1 cellular context compared by ENCODE assay signal in the genomic region with DNA sequence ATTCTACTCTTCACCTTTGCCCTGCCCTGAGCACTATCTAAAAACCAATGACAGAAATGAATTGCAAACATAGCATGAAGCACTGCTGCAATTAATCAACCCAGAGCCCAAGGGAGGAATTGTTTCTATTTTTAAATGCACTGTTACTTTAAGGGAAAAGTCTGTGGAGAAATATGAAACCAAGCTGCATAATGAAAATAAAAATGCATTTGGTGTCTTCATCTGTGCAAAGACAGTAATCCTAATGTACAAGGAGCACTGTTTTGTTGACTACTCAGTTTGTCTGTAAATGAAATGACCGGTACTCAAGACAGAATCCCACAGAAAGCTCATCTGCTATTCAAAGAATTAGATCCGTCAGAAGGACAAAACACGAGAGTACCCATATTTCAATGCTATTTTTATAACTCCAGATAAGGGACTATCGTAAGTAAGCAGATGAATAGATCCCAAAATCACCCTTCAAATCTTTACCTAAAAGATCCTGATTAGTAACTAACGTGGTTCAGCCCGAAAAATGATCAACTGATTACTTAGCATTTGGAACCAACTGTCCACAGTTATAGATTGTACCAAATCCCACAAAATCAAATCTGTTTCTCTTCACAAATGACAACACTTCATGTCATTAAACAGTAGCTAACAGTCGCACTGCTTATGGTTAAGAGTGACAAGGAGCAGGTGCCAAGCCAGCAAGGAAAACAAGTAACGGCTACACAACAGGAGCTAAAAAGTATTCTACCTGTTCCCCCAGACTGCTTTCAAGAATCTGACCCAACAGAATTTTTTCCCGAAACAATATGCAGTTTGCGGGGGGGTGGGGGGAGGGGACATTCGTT.
TF ChIP-seq lines count a peak whose summit lies in the region.

No MANE protein-coding gene starts in this region.

TF ChIP-seq in WTC11, 78 proteins besides CTCF, POLR2A, EP300 and RAD21 (continued from another document):
- TF ChIP-seq, protein P1, sequence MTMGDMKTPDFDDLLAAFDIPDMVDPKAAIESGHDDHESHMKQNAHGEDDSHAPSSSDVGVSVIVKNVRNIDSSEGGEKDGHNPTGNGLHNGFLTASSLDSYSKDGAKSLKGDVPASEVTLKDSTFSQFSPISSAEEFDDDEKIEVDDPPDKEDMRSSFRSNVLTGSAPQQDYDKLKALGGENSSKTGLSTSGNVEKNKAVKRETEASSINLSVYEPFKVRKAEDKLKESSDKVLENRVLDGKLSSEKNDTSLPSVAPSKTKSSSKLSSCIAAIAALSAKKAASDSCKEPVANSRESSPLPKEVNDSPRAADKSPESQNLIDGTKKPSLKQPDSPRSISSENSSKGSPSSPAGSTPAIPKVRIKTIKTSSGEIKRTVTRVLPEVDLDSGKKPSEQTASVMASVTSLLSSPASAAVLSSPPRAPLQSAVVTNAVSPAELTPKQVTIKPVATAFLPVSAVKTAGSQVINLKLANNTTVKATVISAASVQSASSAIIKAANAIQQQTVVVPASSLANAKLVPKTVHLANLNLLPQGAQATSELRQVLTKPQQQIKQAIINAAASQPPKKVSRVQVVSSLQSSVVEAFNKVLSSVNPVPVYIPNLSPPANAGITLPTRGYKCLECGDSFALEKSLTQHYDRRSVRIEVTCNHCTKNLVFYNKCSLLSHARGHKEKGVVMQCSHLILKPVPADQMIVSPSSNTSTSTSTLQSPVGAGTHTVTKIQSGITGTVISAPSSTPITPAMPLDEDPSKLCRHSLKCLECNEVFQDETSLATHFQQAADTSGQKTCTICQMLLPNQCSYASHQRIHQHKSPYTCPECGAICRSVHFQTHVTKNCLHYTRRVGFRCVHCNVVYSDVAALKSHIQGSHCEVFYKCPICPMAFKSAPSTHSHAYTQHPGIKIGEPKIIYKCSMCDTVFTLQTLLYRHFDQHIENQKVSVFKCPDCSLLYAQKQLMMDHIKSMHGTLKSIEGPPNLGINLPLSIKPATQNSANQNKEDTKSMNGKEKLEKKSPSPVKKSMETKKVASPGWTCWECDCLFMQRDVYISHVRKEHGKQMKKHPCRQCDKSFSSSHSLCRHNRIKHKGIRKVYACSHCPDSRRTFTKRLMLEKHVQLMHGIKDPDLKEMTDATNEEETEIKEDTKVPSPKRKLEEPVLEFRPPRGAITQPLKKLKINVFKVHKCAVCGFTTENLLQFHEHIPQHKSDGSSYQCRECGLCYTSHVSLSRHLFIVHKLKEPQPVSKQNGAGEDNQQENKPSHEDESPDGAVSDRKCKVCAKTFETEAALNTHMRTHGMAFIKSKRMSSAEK (CRISPR knock-in tag; IDR thresholded peaks at IDR 0.05; ENCODE audit: borderline replicate concordance), result no peak
- TF ChIP-seq, protein P2, sequence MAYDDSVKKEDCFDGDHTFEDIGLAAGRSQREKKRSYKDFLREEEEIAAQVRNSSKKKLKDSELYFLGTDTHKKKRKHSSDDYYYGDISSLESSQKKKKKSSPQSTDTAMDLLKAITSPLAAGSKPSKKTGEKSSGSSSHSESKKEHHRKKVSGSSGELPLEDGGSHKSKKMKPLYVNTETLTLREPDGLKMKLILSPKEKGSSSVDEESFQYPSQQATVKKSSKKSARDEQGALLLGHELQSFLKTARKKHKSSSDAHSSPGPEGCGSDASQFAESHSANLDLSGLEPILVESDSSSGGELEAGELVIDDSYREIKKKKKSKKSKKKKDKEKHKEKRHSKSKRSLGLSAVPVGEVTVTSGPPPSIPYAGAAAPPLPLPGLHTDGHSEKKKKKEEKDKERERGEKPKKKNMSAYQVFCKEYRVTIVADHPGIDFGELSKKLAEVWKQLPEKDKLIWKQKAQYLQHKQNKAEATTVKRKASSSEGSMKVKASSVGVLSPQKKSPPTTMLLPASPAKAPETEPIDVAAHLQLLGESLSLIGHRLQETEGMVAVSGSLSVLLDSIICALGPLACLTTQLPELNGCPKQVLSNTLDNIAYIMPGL (CRISPR knock-in tag; IDR thresholded peaks at IDR 0.05), result no peak
- TF ChIP-seq NR1H2 (CRISPR knock-in tag; IDR thresholded peaks at IDR 0.05) (no peak), CREB1 (CRISPR knock-in tag; IDR thresholded peaks at IDR 0.05) (no peak), RORB (CRISPR knock-in tag; IDR thresholded peaks at IDR 0.05) (no peak)
- TF ChIP-seq, protein P3, sequence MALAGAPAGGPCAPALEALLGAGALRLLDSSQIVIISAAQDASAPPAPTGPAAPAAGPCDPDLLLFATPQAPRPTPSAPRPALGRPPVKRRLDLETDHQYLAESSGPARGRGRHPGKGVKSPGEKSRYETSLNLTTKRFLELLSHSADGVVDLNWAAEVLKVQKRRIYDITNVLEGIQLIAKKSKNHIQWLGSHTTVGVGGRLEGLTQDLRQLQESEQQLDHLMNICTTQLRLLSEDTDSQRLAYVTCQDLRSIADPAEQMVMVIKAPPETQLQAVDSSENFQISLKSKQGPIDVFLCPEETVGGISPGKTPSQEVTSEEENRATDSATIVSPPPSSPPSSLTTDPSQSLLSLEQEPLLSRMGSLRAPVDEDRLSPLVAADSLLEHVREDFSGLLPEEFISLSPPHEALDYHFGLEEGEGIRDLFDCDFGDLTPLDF (CRISPR knock-in tag; IDR thresholded peaks at IDR 0.05), result no peak
- TF ChIP-seq, protein P4, sequence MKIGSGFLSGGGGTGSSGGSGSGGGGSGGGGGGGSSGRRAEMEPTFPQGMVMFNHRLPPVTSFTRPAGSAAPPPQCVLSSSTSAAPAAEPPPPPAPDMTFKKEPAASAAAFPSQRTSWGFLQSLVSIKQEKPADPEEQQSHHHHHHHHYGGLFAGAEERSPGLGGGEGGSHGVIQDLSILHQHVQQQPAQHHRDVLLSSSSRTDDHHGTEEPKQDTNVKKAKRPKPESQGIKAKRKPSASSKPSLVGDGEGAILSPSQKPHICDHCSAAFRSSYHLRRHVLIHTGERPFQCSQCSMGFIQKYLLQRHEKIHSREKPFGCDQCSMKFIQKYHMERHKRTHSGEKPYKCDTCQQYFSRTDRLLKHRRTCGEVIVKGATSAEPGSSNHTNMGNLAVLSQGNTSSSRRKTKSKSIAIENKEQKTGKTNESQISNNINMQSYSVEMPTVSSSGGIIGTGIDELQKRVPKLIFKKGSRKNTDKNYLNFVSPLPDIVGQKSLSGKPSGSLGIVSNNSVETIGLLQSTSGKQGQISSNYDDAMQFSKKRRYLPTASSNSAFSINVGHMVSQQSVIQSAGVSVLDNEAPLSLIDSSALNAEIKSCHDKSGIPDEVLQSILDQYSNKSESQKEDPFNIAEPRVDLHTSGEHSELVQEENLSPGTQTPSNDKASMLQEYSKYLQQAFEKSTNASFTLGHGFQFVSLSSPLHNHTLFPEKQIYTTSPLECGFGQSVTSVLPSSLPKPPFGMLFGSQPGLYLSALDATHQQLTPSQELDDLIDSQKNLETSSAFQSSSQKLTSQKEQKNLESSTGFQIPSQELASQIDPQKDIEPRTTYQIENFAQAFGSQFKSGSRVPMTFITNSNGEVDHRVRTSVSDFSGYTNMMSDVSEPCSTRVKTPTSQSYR (CRISPR knock-in tag; IDR thresholded peaks at IDR 0.05), result no peak
- TF ChIP-seq, protein P5, sequence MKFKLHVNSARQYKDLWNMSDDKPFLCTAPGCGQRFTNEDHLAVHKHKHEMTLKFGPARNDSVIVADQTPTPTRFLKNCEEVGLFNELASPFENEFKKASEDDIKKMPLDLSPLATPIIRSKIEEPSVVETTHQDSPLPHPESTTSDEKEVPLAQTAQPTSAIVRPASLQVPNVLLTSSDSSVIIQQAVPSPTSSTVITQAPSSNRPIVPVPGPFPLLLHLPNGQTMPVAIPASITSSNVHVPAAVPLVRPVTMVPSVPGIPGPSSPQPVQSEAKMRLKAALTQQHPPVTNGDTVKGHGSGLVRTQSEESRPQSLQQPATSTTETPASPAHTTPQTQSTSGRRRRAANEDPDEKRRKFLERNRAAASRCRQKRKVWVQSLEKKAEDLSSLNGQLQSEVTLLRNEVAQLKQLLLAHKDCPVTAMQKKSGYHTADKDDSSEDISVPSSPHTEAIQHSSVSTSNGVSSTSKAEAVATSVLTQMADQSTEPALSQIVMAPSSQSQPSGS (CRISPR knock-in tag; IDR thresholded peaks at IDR 0.05; ENCODE audit: borderline replicate concordance, low read depth), result no peak
- TF ChIP-seq, protein P6, sequence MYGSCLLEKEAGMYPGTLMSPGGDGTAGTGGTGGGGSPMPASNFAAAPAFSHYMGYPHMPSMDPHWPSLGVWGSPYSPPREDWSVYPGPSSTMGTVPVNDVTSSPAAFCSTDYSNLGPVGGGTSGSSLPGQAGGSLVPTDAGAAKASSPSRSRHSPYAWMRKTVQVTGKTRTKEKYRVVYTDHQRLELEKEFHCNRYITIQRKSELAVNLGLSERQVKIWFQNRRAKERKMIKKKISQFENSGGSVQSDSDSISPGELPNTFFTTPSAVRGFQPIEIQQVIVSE (CRISPR knock-in tag; IDR thresholded peaks at IDR 0.05; ENCODE audit: borderline replicate concordance), result no peak
